ENCODE assay signal across 10 cellular contexts in genomic region chr9:6197330-6197729, GRCh38. TPM values are rescaled to one million over a fixed set of nuclear protein-coding genes. Genes with fewer than 3 reads are reported as not detected.
A peak's percentile ranks its signal among the peaks of the same experiment; 100 is the strongest.
DNase-seq lines count a peak whose midpoint lies in the region; ATAC-seq and TF ChIP-seq lines count a peak whose summit lies in the region.
"Had no signal": no experiment of that assay in that cellular context is flagged by ENCODE, and none has a peak within 500 bp of the region (broad histone marks: within the 10 kb centered on the region; RNA-seq: fewer than 3 reads in every experiment).

No MANE protein-coding gene starts in this region.

- H3K9me3 Mint-ChIP-seq in effector memory CD8-positive, alpha-beta T cell, result no peaks in the 10 kb centered on the region
- H3K9me3 Mint-ChIP-seq: dendritic cell treated with granulocyte-macrophage colony-stimulating factor and Interleukin-4, amounts not matched to agents 40 ng/mL and 50 ng/mL, for 4 days had no signal

- intact Hi-C loops in posterior vena cava (cut with DNase I), result loop anchor here in 1 of 2 donors (5.0 kb wide), 1 partner anchor 110 kb away; no protein-coding TSS in a partner anchor

- H3K4me1 Mint-ChIP-seq in effector memory CD8-positive, alpha-beta T cell (ENCODE audit: low read depth in 2 of 2), result peaks cover 0 to 2% of the 10 kb centered on the region in 2 donors

- no peak overlapping the region for H3K4me3 Mint-ChIP-seq in effector memory CD8-positive, alpha-beta T cell
- H3K4me3 Mint-ChIP-seq: dendritic cell treated with granulocyte-macrophage colony-stimulating factor and Interleukin-4, amounts not matched to agents 40 ng/mL and 50 ng/mL, for 4 days had no signal

- no peak for ATAC-seq in effector memory CD8-positive, alpha-beta T cell (replicated peaks)
- ATAC-seq in HG03108 (IDR thresholded peaks at IDR 0.05; ENCODE audit: unreplicated experiment) (no peak), GM21717 (IDR thresholded peaks at IDR 0.05; ENCODE audit: unreplicated experiment) (no peak)

- no peaks in the 10 kb centered on the region for H3K36me3 Mint-ChIP-seq in effector memory CD8-positive, alpha-beta T cell (ENCODE audit: insufficient read depth)

- no peaks in the 10 kb centered on the region for H3K36me3 ChIP-seq in GM06990 (ENCODE audit: control insufficient read depth, insufficient read depth, low read length)

- no peaks in the 10 kb centered on the region for H3K27me3 ChIP-seq in GM06990 (replicated peaks; ENCODE audit: control insufficient read depth, insufficient read depth, low read length)

- no peak overlapping the region for H3K27ac Mint-ChIP-seq in effector memory CD8-positive, alpha-beta T cell
- H3K27ac Mint-ChIP-seq: dendritic cell treated with granulocyte-macrophage colony-stimulating factor and Interleukin-4, amounts not matched to agents 40 ng/mL and 50 ng/mL, for 4 days had no signal

- peak; percentile 57 for TF ChIP-seq CTCF in GM06990 (IDR thresholded peaks at IDR 0.05; ENCODE audit: insufficient read depth, low read length, poor library complexity, severe bottlenecking)

- H3K4me3 ChIP-seq in GM06990 (replicated peaks; ENCODE audit: low read depth, low read length), result no peak overlapping the region
- H3K4me3 ChIP-seq: skin epidermis had no signal

- DNase-seq in GM06990 (ENCODE audit: extremely low read depth, insufficient read length), result no peak
- DNase-seq in NCI-H69 (lab: John Stamatoyannopoulos, UW), result peak; percentile 14
- peak; percentile 54 for DNase-seq in fibroblast of peridontal ligament (ENCODE audit: extremely low read depth)
- peak; percentile 32 for DNase-seq in posterior vena cava (ENCODE audit: low spot score)
- no peak for DNase-seq in effector memory CD8-positive, alpha-beta T cell
- no peak for DNase-seq in stimulated activated CD4-positive, alpha-beta T cell treated with anti-CD3 and anti-CD28 coated beads, Interleukin-2, amount 100 ng/mL, for 48 hours

- H3K27me3 Mint-ChIP-seq in effector memory CD8-positive, alpha-beta T cell, result peaks cover 49 to 60% of the 10 kb centered on the region in 2 donors

RNA-seq across cellular contexts. Expression of gene IL33, which starts 18.3 kb away (rescaled TPM):
- 10 to 100 TPM; 83.1 to 93.8 TPM for total RNA-seq in posterior vena cava

Comparison
In these comparisons a context has a peak if more than half of its experiments do, and no peak if none do; other contexts are left out.
1. DNase-seq: peak in NCI-H69 (single experiment), fibroblast of peridontal ligament (single experiment) and posterior vena cava (single experiment); none in GM06990 (single experiment), effector memory CD8-positive, alpha-beta T cell (0 of 3) and stimulated activated CD4-positive, alpha-beta T cell treated with anti-CD3 and anti-CD28 coated beads, Interleukin-2, amount 100 ng/mL, for 48 hours (0 of 2).